22 cellular contexts compared by ENCODE assay signal in the genomic region with DNA sequence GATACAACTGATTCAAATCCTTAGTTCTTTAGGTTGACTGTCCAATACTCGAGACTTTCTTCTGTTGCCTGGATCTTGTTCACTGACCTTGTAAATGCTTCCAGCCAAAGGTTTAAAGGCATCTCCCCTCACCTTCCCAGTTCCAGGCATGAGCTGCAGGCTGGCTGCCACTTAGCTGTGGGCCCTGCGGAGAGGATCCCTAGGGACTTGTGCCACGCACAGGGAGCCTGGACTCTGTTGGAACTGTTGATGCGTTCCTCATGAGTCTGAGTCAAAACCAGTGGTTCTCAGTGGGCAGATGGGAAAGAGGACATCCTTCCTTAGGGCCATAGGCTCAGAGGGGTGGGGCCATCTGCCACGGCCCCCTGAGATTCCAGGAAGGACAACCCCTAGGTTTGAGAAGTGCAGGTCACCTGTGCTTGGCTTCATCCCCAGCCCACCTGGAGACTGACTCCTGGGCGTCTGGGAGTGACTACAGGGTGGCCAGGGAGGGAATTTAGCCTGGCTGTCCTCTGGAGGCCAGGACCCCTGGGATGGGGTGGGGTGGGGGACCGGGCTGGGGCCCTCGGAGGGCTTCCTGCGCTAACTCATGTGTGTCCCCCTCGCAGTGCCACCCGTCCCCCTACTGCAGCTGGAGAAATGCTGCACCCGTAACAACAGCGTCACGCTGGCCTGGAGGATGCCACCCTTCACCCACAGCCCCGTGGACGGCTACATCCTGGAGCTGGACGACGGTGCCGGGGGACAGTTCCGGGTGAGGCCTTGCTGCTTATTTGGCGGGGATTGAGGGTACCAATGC. TPM values are rescaled to one million over a fixed set of nuclear protein-coding genes. Genes with fewer than 3 reads are reported as not detected.
"Had no signal": no experiment of that assay in that cellular context is flagged by ENCODE, and none has a peak within 500 bp of the region (broad histone marks: within the 10 kb centered on the region; RNA-seq: fewer than 3 reads in every experiment).

No MANE protein-coding gene starts in this region.

- ATAC-seq: activated T-cell treated with anti-CD3 and anti-CD28 coated beads, Interleukin-2, amount 50 U/mL, for 4 hours; activated T-helper 17 cell treated with anti-CD3 and anti-CD28 coated beads, Interleukin-2, amount 50 U/mL, for 72 hours; PC-3; T-helper 17 cell; WTC11 had no signal

- DNase-seq: activated CD4-positive, alpha-beta T cell treated with anti-CD3 and anti-CD28 coated beads, Interleukin-2, amount 10 ng/mL, durations not matched to agents 24 days and 14 days; activated CD4-positive, alpha-beta T cell treated with anti-CD3 and anti-CD28 coated beads, Interleukin-2, amount 50 U/mL, for 48 hours; activated CD4-positive, CD25-positive, alpha-beta regulatory T cell treated with anti-CD3 and anti-CD28 coated beads, Interleukin-2, amount 50 U/mL, for 72 hours; activated gamma-delta T cell treated with Interleukin-2 at 50 U/mL for 16 hours; activated naive CD4-positive, alpha-beta T cell treated with anti-CD3 and anti-CD28 coated beads, Interleukin-2, amount 10 ng/mL, durations not matched to agents 7 days and 5 days; activated naive CD8-positive, alpha-beta T cell treated with anti-CD3 and anti-CD28 coated beads for 36 hours; activated T-cell treated with anti-CD3 and anti-CD28 coated beads, Interleukin-2, amount 50 U/mL, for 4 hours; caudate nucleus; NCI-H1092; NCI-H1417 treated with DMSO at 0.1 percent for 48 hours; NCI-H1694; NCI-H2029; NCI-H446; NCI-H524; PC-3; SHP77 treated with DMSO at 0.1 percent for 48 hours; T-helper 17 cell; T-helper 9 cell had no signal

- H3K9me3 Mint-ChIP-seq: activated CD4-positive, alpha-beta T cell treated with anti-CD3 and anti-CD28 coated beads, Interleukin-2, amount 10 ng/mL, durations not matched to agents 24 days and 14 days; activated naive CD4-positive, alpha-beta T cell treated with anti-CD3 and anti-CD28 coated beads, Interleukin-2, amount 10 ng/mL, durations not matched to agents 7 days and 5 days; activated naive CD8-positive, alpha-beta T cell treated with anti-CD3 and anti-CD28 coated beads for 36 hours; activated T-cell treated with anti-CD3 and anti-CD28 coated beads, Interleukin-2, amount 50 U/mL, for 4 hours; activated T-helper 17 cell treated with anti-CD3 and anti-CD28 coated beads, Interleukin-2, amount 50 U/mL, for 72 hours; WTC11 had no signal

- H3K4me3 Mint-ChIP-seq: activated CD4-positive, alpha-beta T cell treated with anti-CD3 and anti-CD28 coated beads, Interleukin-2, amount 10 ng/mL, durations not matched to agents 24 days and 14 days; activated naive CD4-positive, alpha-beta T cell treated with anti-CD3 and anti-CD28 coated beads, Interleukin-2, amount 10 ng/mL, durations not matched to agents 7 days and 5 days; activated naive CD8-positive, alpha-beta T cell treated with anti-CD3 and anti-CD28 coated beads for 36 hours; activated T-cell treated with anti-CD3 and anti-CD28 coated beads, Interleukin-2, amount 50 U/mL, for 4 hours; activated T-helper 17 cell treated with anti-CD3 and anti-CD28 coated beads, Interleukin-2, amount 50 U/mL, for 72 hours; T-helper 17 cell; WTC11 had no signal

- H3K27ac Mint-ChIP-seq: activated CD4-positive, alpha-beta T cell treated with anti-CD3 and anti-CD28 coated beads, Interleukin-2, amount 10 ng/mL, durations not matched to agents 24 days and 14 days; activated naive CD4-positive, alpha-beta T cell treated with anti-CD3 and anti-CD28 coated beads, Interleukin-2, amount 10 ng/mL, durations not matched to agents 7 days and 5 days; activated naive CD8-positive, alpha-beta T cell treated with anti-CD3 and anti-CD28 coated beads for 36 hours; activated T-helper 17 cell treated with anti-CD3 and anti-CD28 coated beads, Interleukin-2, amount 50 U/mL, for 72 hours; T-helper 17 cell; WTC11 had no signal

- H3K4me1 Mint-ChIP-seq: WTC11 had no signal

- H3K9ac ChIP-seq: KMS-11 had no signal

- H3K27me3 Mint-ChIP-seq: activated T-helper 17 cell treated with anti-CD3 and anti-CD28 coated beads, Interleukin-2, amount 50 U/mL, for 72 hours had no signal

- H3K4me2 ChIP-seq: KMS-11 had no signal

- H3K27ac ChIP-seq: KMS-11 had no signal

- H3K36me3 Mint-ChIP-seq: activated naive CD4-positive, alpha-beta T cell treated with anti-CD3 and anti-CD28 coated beads, Interleukin-2, amount 10 ng/mL, durations not matched to agents 7 days and 5 days; activated naive CD8-positive, alpha-beta T cell treated with anti-CD3 and anti-CD28 coated beads for 36 hours; WTC11 had no signal

RNA-seq across cellular contexts. Expression of a gene that starts 41.6 kb away (rescaled TPM):
- total RNA-seq: activated CD4-positive, alpha-beta T cell treated with anti-CD3 and anti-CD28 coated beads, Interleukin-2, amount 10 ng/mL, durations not matched to agents 24 days and 14 days; activated naive CD8-positive, alpha-beta T cell treated with anti-CD3 and anti-CD28 coated beads for 36 hours; activated T-cell treated with anti-CD3 and anti-CD28 coated beads, Interleukin-2, amount 50 U/mL, for 4 hours; activated T-helper 17 cell treated with anti-CD3 and anti-CD28 coated beads, Interleukin-2, amount 50 U/mL, for 72 hours; MCF 10A; PC-3; T-helper 17 cell; WTC11 had no signal
